1 cellular context compared by ENCODE assay signal in genomic region chr1:199064971-199065370, GRCh38.
TF ChIP-seq lines count a peak whose summit lies in the region.

No MANE protein-coding gene starts in this region.

TF ChIP-seq in GM23338, 12 proteins besides CTCF, POLR2A, EP300 and RAD21 (continued from another document):
- TF ChIP-seq ZNF462 (CRISPR knock-in tag; IDR thresholded peaks at IDR 0.05) (no peak), ETS1 (IDR thresholded peaks at IDR 0.05) (no peak), EZH2 (IDR thresholded peaks at IDR 0.05; ENCODE audit: low read depth, unreplicated experiment) (no peak), STAT1 (IDR thresholded peaks at IDR 0.05; ENCODE audit: unreplicated experiment) (no peak), POLR2AphosphoS5 (IDR thresholded peaks at IDR 0.05; ENCODE audit: low read depth) (no peak), EZH2phosphoT487 (IDR thresholded peaks at IDR 0.05; ENCODE audit: unreplicated experiment) (no peak), ZNF331 (CRISPR knock-in tag; IDR thresholded peaks at IDR 0.05; ENCODE audit: low read depth) (no peak), ZNF114 (CRISPR knock-in tag; IDR thresholded peaks at IDR 0.05) (no peak), NANOG (IDR thresholded peaks at IDR 0.05; ENCODE audit: borderline replicate concordance) (no peak), CREB1 (CRISPR knock-in tag; IDR thresholded peaks at IDR 0.05; ENCODE audit: low read depth) (no peak)
